Comparison of ENCODE assay signal across 1 cellular context in the genomic region with DNA sequence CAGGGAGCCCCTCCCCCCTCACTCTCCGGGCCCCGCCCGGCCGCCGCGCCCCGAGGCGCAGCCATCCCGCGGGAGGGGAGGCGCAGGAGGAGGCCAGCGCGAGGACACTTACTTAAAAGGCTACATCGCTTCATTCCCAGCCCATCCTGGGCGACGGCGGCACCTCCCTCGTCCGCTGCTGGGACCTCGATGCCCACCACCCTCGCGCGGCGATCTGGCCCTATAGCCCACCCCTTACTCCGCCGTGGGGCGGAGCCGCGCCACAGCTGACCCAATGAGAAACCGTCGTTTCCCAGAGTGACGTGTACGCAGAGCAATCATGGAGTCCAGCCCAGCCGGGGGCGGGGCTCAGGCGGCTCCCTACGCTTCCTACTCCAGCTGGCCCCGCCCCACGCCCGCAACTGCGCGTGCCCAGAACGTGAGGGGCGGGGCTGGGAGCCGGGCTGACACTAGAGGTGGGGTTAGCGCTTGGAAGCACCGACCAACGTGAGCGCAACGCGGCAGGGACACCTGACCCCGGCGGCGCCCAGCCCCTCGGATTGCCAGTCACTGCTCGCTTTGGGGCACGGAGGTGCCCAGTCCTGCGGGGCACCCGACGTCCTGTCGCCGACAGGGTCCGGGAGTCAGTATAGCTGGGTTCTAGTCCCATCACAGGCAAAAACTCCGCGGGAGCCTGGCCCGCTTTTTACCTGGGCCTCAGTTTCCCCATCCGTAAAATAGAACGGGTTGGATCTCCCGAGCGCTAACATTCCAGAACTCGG.
TF ChIP-seq lines count a peak whose summit lies in the region.

A gene (minus strand): TSS at position 222 of the 761 bp plus-strand sequence. CDS start 16,165 bp downstream, outside the sequence.

TF ChIP-seq in HepG2, 621 proteins besides CTCF, POLR2A, EP300 and RAD21 (continued from another document):
- TF ChIP-seq, protein P1, sequence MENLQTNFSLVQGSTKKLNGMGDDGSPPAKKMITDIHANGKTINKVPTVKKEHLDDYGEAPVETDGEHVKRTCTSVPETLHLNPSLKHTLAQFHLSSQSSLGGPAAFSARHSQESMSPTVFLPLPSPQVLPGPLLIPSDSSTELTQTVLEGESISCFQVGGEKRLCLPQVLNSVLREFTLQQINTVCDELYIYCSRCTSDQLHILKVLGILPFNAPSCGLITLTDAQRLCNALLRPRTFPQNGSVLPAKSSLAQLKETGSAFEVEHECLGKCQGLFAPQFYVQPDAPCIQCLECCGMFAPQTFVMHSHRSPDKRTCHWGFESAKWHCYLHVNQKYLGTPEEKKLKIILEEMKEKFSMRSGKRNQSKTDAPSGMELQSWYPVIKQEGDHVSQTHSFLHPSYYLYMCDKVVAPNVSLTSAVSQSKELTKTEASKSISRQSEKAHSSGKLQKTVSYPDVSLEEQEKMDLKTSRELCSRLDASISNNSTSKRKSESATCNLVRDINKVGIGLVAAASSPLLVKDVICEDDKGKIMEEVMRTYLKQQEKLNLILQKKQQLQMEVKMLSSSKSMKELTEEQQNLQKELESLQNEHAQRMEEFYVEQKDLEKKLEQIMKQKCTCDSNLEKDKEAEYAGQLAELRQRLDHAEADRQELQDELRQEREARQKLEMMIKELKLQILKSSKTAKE (CRISPR knock-in tag; IDR thresholded peaks at IDR 0.05; ENCODE audit: borderline replicate concordance): no peak
- no peak for TF ChIP-seq EHMT2 (IDR thresholded peaks at IDR 0.05; ENCODE audit: borderline replicate concordance, low read depth, low read length)
- TF ChIP-seq, protein P2, sequence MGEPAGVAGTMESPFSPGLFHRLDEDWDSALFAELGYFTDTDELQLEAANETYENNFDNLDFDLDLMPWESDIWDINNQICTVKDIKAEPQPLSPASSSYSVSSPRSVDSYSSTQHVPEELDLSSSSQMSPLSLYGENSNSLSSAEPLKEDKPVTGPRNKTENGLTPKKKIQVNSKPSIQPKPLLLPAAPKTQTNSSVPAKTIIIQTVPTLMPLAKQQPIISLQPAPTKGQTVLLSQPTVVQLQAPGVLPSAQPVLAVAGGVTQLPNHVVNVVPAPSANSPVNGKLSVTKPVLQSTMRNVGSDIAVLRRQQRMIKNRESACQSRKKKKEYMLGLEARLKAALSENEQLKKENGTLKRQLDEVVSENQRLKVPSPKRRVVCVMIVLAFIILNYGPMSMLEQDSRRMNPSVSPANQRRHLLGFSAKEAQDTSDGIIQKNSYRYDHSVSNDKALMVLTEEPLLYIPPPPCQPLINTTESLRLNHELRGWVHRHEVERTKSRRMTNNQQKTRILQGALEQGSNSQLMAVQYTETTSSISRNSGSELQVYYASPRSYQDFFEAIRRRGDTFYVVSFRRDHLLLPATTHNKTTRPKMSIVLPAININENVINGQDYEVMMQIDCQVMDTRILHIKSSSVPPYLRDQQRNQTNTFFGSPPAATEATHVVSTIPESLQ (CRISPR knock-in tag; conservative IDR thresholded peaks at IDR 0.05): no peak
- TF ChIP-seq, protein P3, sequence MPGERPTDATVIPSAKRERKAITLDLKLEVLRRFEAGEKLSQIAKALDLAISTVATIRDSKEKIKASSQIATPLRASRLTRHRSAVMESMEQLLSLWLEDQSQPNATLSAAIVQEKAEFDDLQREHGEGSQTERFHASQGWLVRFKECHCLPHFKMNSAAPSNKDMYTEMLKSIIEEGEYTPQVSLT (CRISPR knock-in tag; IDR thresholded peaks at IDR 0.05; ENCODE audit: borderline replicate concordance, low read depth): no peak
- TF ChIP-seq PHB2 (IDR thresholded peaks at IDR 0.05; ENCODE audit: partially characterized antibody): no peak
- peak; percentile 35 for TF ChIP-seq RBM39 (IDR thresholded peaks at IDR 0.05; ENCODE audit: low read depth, low read length, poor library complexity, severe bottlenecking)
- TF ChIP-seq TCF7L2 (IDR thresholded peaks at IDR 0.05; ENCODE audit: low read depth, low read length): no peak
- TF ChIP-seq, protein P4, sequence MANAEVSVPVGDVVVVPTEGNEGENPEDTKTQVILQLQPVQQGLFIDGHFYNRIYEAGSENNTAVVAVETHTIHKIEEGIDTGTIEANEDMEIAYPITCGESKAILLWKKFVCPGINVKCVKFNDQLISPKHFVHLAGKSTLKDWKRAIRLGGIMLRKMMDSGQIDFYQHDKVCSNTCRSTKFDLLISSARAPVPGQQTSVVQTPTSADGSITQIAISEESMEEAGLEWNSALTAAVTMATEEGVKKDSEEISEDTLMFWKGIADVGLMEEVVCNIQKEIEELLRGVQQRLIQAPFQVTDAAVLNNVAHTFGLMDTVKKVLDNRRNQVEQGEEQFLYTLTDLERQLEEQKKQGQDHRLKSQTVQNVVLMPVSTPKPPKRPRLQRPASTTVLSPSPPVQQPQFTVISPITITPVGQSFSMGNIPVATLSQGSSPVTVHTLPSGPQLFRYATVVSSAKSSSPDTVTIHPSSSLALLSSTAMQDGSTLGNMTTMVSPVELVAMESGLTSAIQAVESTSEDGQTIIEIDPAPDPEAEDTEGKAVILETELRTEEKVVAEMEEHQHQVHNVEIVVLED (CRISPR knock-in tag; IDR thresholded peaks at IDR 0.05; ENCODE audit: borderline replicate concordance): peak; percentile 74
- no peak for TF ChIP-seq ZNF589 (CRISPR knock-in tag; conservative IDR thresholded peaks at IDR 0.05)
- TF ChIP-seq ZNF510 (CRISPR knock-in tag; IDR thresholded peaks at IDR 0.05; ENCODE audit: low read depth): peak; percentile 80; the same call in 1 of the 2 replicates
- TF ChIP-seq RBFOX2 (IDR thresholded peaks at IDR 0.05; ENCODE audit: low read depth, low read length): peak; percentile 83
- TF ChIP-seq ZKSCAN8 (CRISPR knock-in tag; IDR thresholded peaks at IDR 0.05; ENCODE audit: borderline replicate concordance): no peak
- TF ChIP-seq, protein P5, sequence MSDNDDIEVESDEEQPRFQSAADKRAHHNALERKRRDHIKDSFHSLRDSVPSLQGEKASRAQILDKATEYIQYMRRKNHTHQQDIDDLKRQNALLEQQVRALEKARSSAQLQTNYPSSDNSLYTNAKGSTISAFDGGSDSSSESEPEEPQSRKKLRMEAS (IDR thresholded peaks at IDR 0.05): peak; percentile 71
- TF ChIP-seq, protein P6, sequence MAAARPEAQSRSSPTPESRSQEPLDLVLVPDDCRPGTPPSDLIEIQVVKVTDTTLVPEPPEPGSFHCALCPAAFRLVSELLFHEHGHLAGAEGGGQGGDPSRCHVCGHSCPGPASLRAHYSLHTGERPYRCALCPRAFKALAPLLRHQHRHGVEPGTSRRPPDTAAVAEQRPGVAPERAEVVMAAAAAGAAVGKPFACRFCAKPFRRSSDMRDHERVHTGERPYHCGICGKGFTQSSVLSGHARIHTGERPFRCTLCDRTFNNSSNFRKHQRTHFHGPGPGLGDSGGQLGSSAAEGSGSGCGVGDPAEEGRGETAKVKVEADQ (CRISPR knock-in tag; IDR thresholded peaks at IDR 0.05; ENCODE audit: borderline replicate concordance): no peak
- no peak for TF ChIP-seq TEAD3 (CRISPR knock-in tag; optimal IDR thresholded peaks at IDR 0.05; ENCODE audit: borderline replicate concordance)
- TF ChIP-seq ZNF343 (CRISPR knock-in tag; IDR thresholded peaks at IDR 0.05): 0 out of 2 replicates have a peak, but pooled peaks have one; percentile 48
- no peak for TF ChIP-seq EEA1 (CRISPR knock-in tag; IDR thresholded peaks at IDR 0.05; ENCODE audit: borderline replicate concordance)
- TF ChIP-seq, protein P7, sequence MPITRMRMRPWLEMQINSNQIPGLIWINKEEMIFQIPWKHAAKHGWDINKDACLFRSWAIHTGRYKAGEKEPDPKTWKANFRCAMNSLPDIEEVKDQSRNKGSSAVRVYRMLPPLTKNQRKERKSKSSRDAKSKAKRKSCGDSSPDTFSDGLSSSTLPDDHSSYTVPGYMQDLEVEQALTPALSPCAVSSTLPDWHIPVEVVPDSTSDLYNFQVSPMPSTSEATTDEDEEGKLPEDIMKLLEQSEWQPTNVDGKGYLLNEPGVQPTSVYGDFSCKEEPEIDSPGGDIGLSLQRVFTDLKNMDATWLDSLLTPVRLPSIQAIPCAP (CRISPR knock-in tag; IDR thresholded peaks at IDR 0.05; ENCODE audit: low read depth): no peak
- TF ChIP-seq ELF1 (CRISPR knock-in tag; IDR thresholded peaks at IDR 0.05): peak; percentile 82
